Comparison of ENCODE assay signal across 8 cellular contexts in genomic region chr19:51702103-51702753, GRCh38. TPM values are rescaled to one million over a fixed set of nuclear protein-coding genes. Genes with fewer than 3 reads are reported as not detected.
DNase-seq lines count a peak whose midpoint lies in the region; ATAC-seq, FAIRE-seq and TF ChIP-seq lines count a peak whose summit lies in the region.

No MANE protein-coding gene starts in this region.

- H3K27ac ChIP-seq in BLaER1 treated with 17β-estradiol and CSF1 and Interleukin-3, amounts not matched to agents 10 nM and 100 nM = no peak overlapping the region
- H3K27ac ChIP-seq in K562 (ENCODE audit: extremely low read depth, low read depth, low read length) = peak overlapping the region; percentile 83
- no peak overlapping the region for H3K27ac ChIP-seq in iPS DF 6.9 (ENCODE audit: low read length)
- H3K27ac ChIP-seq in skeletal muscle tissue (ENCODE audit: low read depth, low read length) = peak overlapping the region; percentile 88

- peak; percentile 90 for FAIRE-seq in K562 (lab: Jason Lieb, UNC)

- H3K27me3 ChIP-seq in BLaER1 treated with 17β-estradiol and CSF1 and Interleukin-3, amounts not matched to agents 10 nM and 100 nM = peaks cover 0 to 21% (median 13%) of the 10 kb centered on the region in 11 experiments; a peak in 16 of 22 replicates
- H3K27me3 ChIP-seq in K562 (ENCODE audit: control insufficient read depth in 2 of 2, insufficient read depth in 2 of 2, low read length in 2 of 2) (no peaks in the 10 kb centered on the region), iPS DF 6.9 (ENCODE audit: control insufficient read depth, insufficient read depth, low read length) (no peaks in the 10 kb centered on the region), skeletal muscle tissue (ENCODE audit: control insufficient read depth in 3 of 3, insufficient read depth in 3 of 3, low read length in 3 of 3) (peaks cover 0 to 4% (median 2%) of the 10 kb centered on the region in 3 donors)

- no peak overlapping the region for H3K4me3 ChIP-seq in BLaER1 treated with 17β-estradiol and CSF1 and Interleukin-3, amounts not matched to agents 10 nM and 100 nM
- peak overlapping the region; percentile 74 for H3K4me3 ChIP-seq in K562
- H3K4me3 ChIP-seq in iPS DF 6.9 (ENCODE audit: low read length) = peak overlapping the region; percentile 63; the same call in 1 of the 2 replicates
- no peak overlapping the region for H3K4me3 ChIP-seq in skeletal muscle tissue (ENCODE audit: low read length in 3 of 3)

- ATAC-seq in K562 (peak; percentile 83), GM19324 (IDR thresholded peaks at IDR 0.05; ENCODE audit: low FRiP score, unreplicated experiment) (no peak)

- H3K9me3 ChIP-seq in BLaER1 treated with 17β-estradiol and CSF1 and Interleukin-3, amounts not matched to agents 10 nM and 100 nM (replicated peaks in 1 of 11) = no peaks in the 10 kb centered on the region
- H3K9me3 ChIP-seq in K562 (replicated peaks; ENCODE audit: control insufficient read depth, insufficient read depth, low read depth, low read length) (no peaks in the 10 kb centered on the region), iPS DF 6.9 (ENCODE audit: control insufficient read depth, insufficient read depth, low read length) (no peaks in the 10 kb centered on the region), skeletal muscle tissue (ENCODE audit: control insufficient read depth in 3 of 3, low read length in 3 of 3) (peaks cover 0 to 4% (median 2%) of the 10 kb centered on the region in 3 donors)

- H3K9ac ChIP-seq in BLaER1 treated with 17β-estradiol and CSF1 and Interleukin-3, amounts not matched to agents 10 nM and 100 nM = no peak overlapping the region
- peak overlapping the region; percentile 93 to 100; a peak in 3 of 4 replicates for H3K9ac ChIP-seq in K562 (ENCODE audit: insufficient read depth in 1 of 2, low read depth in 2 of 2, low read length in 2 of 2)
- no peak overlapping the region for H3K9ac ChIP-seq in skeletal muscle tissue (ENCODE audit: low read depth in 1 of 3, low read length in 3 of 3)

- H3K4me1 ChIP-seq in BLaER1 treated with 17β-estradiol and CSF1 and Interleukin-3, amounts not matched to agents 10 nM and 100 nM = peaks cover 22 to 56% (median 38%) of the 10 kb centered on the region in 10 experiments
- H3K4me1 ChIP-seq in K562 (replicated peaks in 1 of 2; ENCODE audit: control insufficient read depth in 2 of 2, insufficient read depth in 2 of 2, low read length in 2 of 2) = peaks cover 34 to 40% of the 10 kb centered on the region in 2 experiments
- peaks cover 2% of the 10 kb centered on the region; the same call in 1 of the 2 replicates for H3K4me1 ChIP-seq in iPS DF 6.9 (ENCODE audit: control insufficient read depth, insufficient read depth, low read length)
- H3K4me1 ChIP-seq in skeletal muscle tissue (ENCODE audit: control insufficient read depth in 3 of 3, insufficient read depth in 3 of 3, low read length in 3 of 3) = peaks cover 0 to 15% (median 11%) of the 10 kb centered on the region in 3 donors

- H3K4me2 ChIP-seq in BLaER1 treated with 17β-estradiol and CSF1 and Interleukin-3, amounts not matched to agents 10 nM and 100 nM = peak overlapping the region; percentile 84 to 96 (median 92); a peak in 21 of 22 replicates
- H3K4me2 ChIP-seq in K562 (ENCODE audit: insufficient read depth, low read length) = peak overlapping the region; percentile 87

- TF ChIP-seq EP300 in K562 (IDR thresholded peaks at IDR 0.05; ENCODE audit: low read length) = no peak

- POLR2A ChIA-PET in K562 (lab: Yijun Ruan, JAX) = interaction anchor here (0.6 to 1.0 kb wide), 4 partner anchors 9 to 767 kb away, joined by 3 to 4 read pairs (median 4); no protein-coding TSS in a partner anchor

- no peaks in the 10 kb centered on the region for H3K9me1 ChIP-seq in K562 (ENCODE audit: control insufficient read depth, insufficient read depth, low read length)

- peak; percentile 56 for DNase-seq in RPMI7951 (ENCODE audit: low read depth)
- peak; percentile 77 to 93 (median 86) for DNase-seq in K562 (ENCODE audit: extremely low read depth in 1 of 4, low spot score in 3 of 4)
- peak; percentile 47 for DNase-seq in iPS DF 6.9 (ENCODE audit: low read depth, low spot score)
- DNase-seq in GOT3 (lab: John Stamatoyannopoulos, UW) = no peak
- no peak for DNase-seq in NCI-H2107 treated with DMSO at 0.1 percent for 48 hours (lab: John Stamatoyannopoulos, UW; ENCODE audit: unreplicated experiment)

- no peak for TF ChIP-seq RAD21 in K562 (CRISPR knock-in tag; conservative IDR thresholded peaks at IDR 0.05 in 1 of 2, IDR thresholded peaks at IDR 0.05 in 1 of 2)

- peaks cover 22% of the 10 kb centered on the region for H3K79me2 ChIP-seq in K562 (ENCODE audit: control insufficient read depth, insufficient read depth, low read length)

- H2AFZ ChIP-seq in K562 (ENCODE audit: low read depth, low read length) = peak overlapping the region; percentile 83

- no peak for TF ChIP-seq CTCF in K562 (IDR thresholded peaks at IDR 0.05 in 2 of 3, conservative IDR thresholded peaks at IDR 0.05 in 1 of 3; ENCODE audit: insufficient read depth in 2 of 3, low read depth in 1 of 3, low read length in 3 of 3)

- CTCF ChIA-PET in K562 (lab: Yijun Ruan, JAX; ENCODE audit: low intra/inter-chr PET ratio) = no interaction called here

- no TSS peak for BruUV-seq in K562 (replicated peaks; lab: Mats Ljungman, UMichigan)

- peaks cover 54 to 74% (median 73%) of the 10 kb centered on the region in 11 experiments for H3K36me3 ChIP-seq in BLaER1 treated with 17β-estradiol and CSF1 and Interleukin-3, amounts not matched to agents 10 nM and 100 nM
- H3K36me3 ChIP-seq in K562 (ENCODE audit: control insufficient read depth, insufficient read depth, low read length) = peaks cover 53% of the 10 kb centered on the region
- no peaks in the 10 kb centered on the region for H3K36me3 ChIP-seq in iPS DF 6.9 (ENCODE audit: control insufficient read depth, insufficient read depth, low read length)
- H3K36me3 ChIP-seq in skeletal muscle tissue (ENCODE audit: control insufficient read depth in 3 of 3, insufficient read depth in 3 of 3, low read length in 3 of 3) = peaks cover 6 to 11% (median 8%) of the 10 kb centered on the region in 3 donors

- in situ Hi-C loops in K562 (cut with MboI) = no loop called here

- peak; percentile 59 for TF ChIP-seq POLR2A in K562 (conservative IDR thresholded peaks at IDR 0.05)

- 7% methylated on average over 27 of the region's 27 CpGs for WGBS in K562 (ENCODE audit: insufficient coverage, low coverage, missing lambda C conversion rate)
- no CpG with 5 or more reads among the region's 27 CpGs for WGBS in iPS DF 6.9 (ENCODE audit: insufficient coverage, insufficient read length)

- intact Hi-C loops in K562 (cut with micrococcal nuclease) = loop anchor here (5.0 kb wide), 2 partner anchors 75 to 95 kb away; partner anchors contain the start of gene FPR3

- peaks cover 7 to 62% (median 34%) of the 10 kb centered on the region in 11 experiments; a peak in 17 of 22 replicates for H4K20me1 ChIP-seq in BLaER1 treated with 17β-estradiol and CSF1 and Interleukin-3, amounts not matched to agents 10 nM and 100 nM
- H4K20me1 ChIP-seq in K562 (replicated peaks; ENCODE audit: control insufficient read depth, insufficient read depth, low read length) = no peaks in the 10 kb centered on the region

RNA-seq across cellular contexts. Expression of gene SPACA6, which starts 9.1 kb away (rescaled TPM):
- total RNA-seq in RPMI7951 (2014; rRNA removed; shearing (Covaris generic)) = 13.6 and 15.4 TPM in 2 replicates
- total RNA-seq in K562 (2011; cell fraction: chromatin; rRNA removed; ENCODE audit: low replicate concordance) = 25.4 and 53.9 TPM in 2 replicates
- total RNA-seq in K562 (2011; cell fraction: nucleolus; rRNA removed) = 33.2 and 42.4 TPM in 2 replicates
- 38.6 and 44.8 TPM in 2 replicates for total RNA-seq in K562 (2011; cell fraction: nucleoplasm; rRNA removed)
- total RNA-seq in K562 (2014; rRNA removed) = 11.4 and 15.6 TPM in 2 replicates
- total RNA-seq in K562 (2014; rRNA removed; fragmentation: Illumina TruSeq; extraction: Trizol) = 3.0 and 3.4 TPM in 2 replicates
- total RNA-seq in K562 (2015; rRNA removed; fragmentation: Illumina TruSeq; extraction: Trizol) = 5.8 TPM in 2 replicates
- total RNA-seq in K562 (2021) = 14.2 and 16.2 TPM in 2 replicates
- polyA plus RNA-seq in K562 (2011; rRNA removed) = 7.3 and 10.9 TPM in 2 replicates
- polyA plus RNA-seq in K562 (2011; cell fraction: cytosol; rRNA removed) = 5.7 and 10.0 TPM in 2 replicates
- 60.9 and 80.4 TPM in 2 replicates for polyA plus RNA-seq in K562 (2011; cell fraction: nucleus; rRNA removed)
- polyA plus RNA-seq in K562 (2012) = 17.3 and 20.1 TPM in 2 replicates
- 5.9 and 6.2 TPM in 2 replicates for polyA plus RNA-seq in K562 (2014; fragmentation: Illumina TruSeq; extraction: Trizol)
- 1 to 10 TPM; 1.3 to 1.4 TPM for polyA plus RNA-seq in K562 (2014; fragmentation: Nextera tagmentation; extraction: Ambion mirVana)
- 17.3 and 27.0 TPM in 2 replicates for polyA plus RNA-seq in K562 (2014; rRNA removed)
- polyA minus RNA-seq in K562 (2011; rRNA and poly(A)+ RNA removed) = 3.5 and 4.2 TPM in 2 replicates
- polyA minus RNA-seq in K562 (2011; cell fraction: cytosol; rRNA and poly(A)+ RNA removed) = 1.4 and 5.6 TPM in 2 replicates
- 13.5 and 14.4 TPM in 2 replicates for polyA minus RNA-seq in K562 (2011; cell fraction: nucleus; rRNA and poly(A)+ RNA removed)
- total RNA-seq in skeletal muscle tissue = 4.7 TPM

RNA-seq across cellular contexts. Expression of gene HAS1, which starts 21.6 kb away (rescaled TPM):
- 0.12 and 1.4 TPM in 2 replicates for total RNA-seq in RPMI7951 (2014; rRNA removed; shearing (Covaris generic))
- total RNA-seq in K562 (2011; cell fraction: chromatin; rRNA removed; ENCODE audit: low replicate concordance) = 0.65 and 0.79 TPM in 2 replicates
- total RNA-seq in K562 (2011; cell fraction: nucleolus; rRNA removed) = 0.53 and 1.3 TPM in 2 replicates
- total RNA-seq in K562 (2011; cell fraction: nucleoplasm; rRNA removed) = 0.51 TPM in 1 of 2 replicates, not detected in the other
- total RNA-seq in K562 (2014; rRNA removed) = not detected in 2 replicates
- total RNA-seq in K562 (2014; rRNA removed; fragmentation: Illumina TruSeq; extraction: Trizol) = not detected in 2 replicates
- total RNA-seq in K562 (2015; rRNA removed; fragmentation: Illumina TruSeq; extraction: Trizol) = 0.08 TPM in 1 of 2 replicates, not detected in the other
- 0.09 and 0.18 TPM in 2 replicates for total RNA-seq in K562 (2021)
- 0.22 and 0.27 TPM in 2 replicates for polyA plus RNA-seq in K562 (2011; rRNA removed)
- 0.28 and 1.00 TPM in 2 replicates for polyA plus RNA-seq in K562 (2011; cell fraction: cytosol; rRNA removed)
- 0.13 and 0.61 TPM in 2 replicates for polyA plus RNA-seq in K562 (2011; cell fraction: nucleus; rRNA removed)
- 0.18 and 0.22 TPM in 2 replicates for polyA plus RNA-seq in K562 (2012)
- polyA plus RNA-seq in K562 (2014; fragmentation: Illumina TruSeq; extraction: Trizol) = not detected in 2 replicates
- not detected for polyA plus RNA-seq in K562 (2014; fragmentation: Nextera tagmentation; extraction: Ambion mirVana)
- 0.05 TPM in 1 of 2 replicates, not detected in the other for polyA plus RNA-seq in K562 (2014; rRNA removed)
- 0.28 TPM in 1 of 2 replicates, not detected in the other for polyA minus RNA-seq in K562 (2011; rRNA and poly(A)+ RNA removed)
- polyA minus RNA-seq in K562 (2011; cell fraction: cytosol; rRNA and poly(A)+ RNA removed) = not detected in 2 replicates
- polyA minus RNA-seq in K562 (2011; cell fraction: nucleus; rRNA and poly(A)+ RNA removed) = not detected in 2 replicates
- total RNA-seq in skeletal muscle tissue = under 0.01 TPM

RNA-seq across cellular contexts. Expression of gene FPR1, which starts 49.5 kb away (rescaled TPM):
- 9.4 and 13.2 TPM in 2 replicates for total RNA-seq in RPMI7951 (2014; rRNA removed; shearing (Covaris generic))
- total RNA-seq in K562 (2011; cell fraction: chromatin; rRNA removed; ENCODE audit: low replicate concordance) = not detected in 2 replicates
- not detected in 2 replicates for total RNA-seq in K562 (2011; cell fraction: nucleolus; rRNA removed)
- total RNA-seq in K562 (2011; cell fraction: nucleoplasm; rRNA removed) = not detected in 2 replicates
- total RNA-seq in K562 (2014; rRNA removed) (not detected in 2 replicates), K562 (2014; rRNA removed; fragmentation: Illumina TruSeq; extraction: Trizol) (not detected in 2 replicates), K562 (2015; rRNA removed; fragmentation: Illumina TruSeq; extraction: Trizol) (0.25 TPM in 1 of 2 replicates, not detected in the other), K562 (2021) (0.18 TPM in 1 of 2 replicates, not detected in the other), skeletal muscle tissue (7.8 TPM)
- polyA plus RNA-seq in K562 (2011; rRNA removed) (0.04 TPM in 1 of 2 replicates, not detected in the other), K562 (2014; fragmentation: Illumina TruSeq; extraction: Trizol) (0.06 and 0.12 TPM in 2 replicates), K562 (2014; fragmentation: Nextera tagmentation; extraction: Ambion mirVana) (under 1 TPM; 0.10 to 0.14 TPM), K562 (2014; rRNA removed) (1.7 TPM in 1 of 2 replicates, not detected in the other)
- 0.07 and 0.12 TPM in 2 replicates for polyA plus RNA-seq in K562 (2011; cell fraction: cytosol; rRNA removed)
- not detected in 2 replicates for polyA plus RNA-seq in K562 (2011; cell fraction: nucleus; rRNA removed)
- 0.07 and 0.19 TPM in 2 replicates for polyA plus RNA-seq in K562 (2012)
- polyA minus RNA-seq in K562 (2011; rRNA and poly(A)+ RNA removed) = 0.14 and 0.15 TPM in 2 replicates
- not detected in 2 replicates for polyA minus RNA-seq in K562 (2011; cell fraction: cytosol; rRNA and poly(A)+ RNA removed)
- polyA minus RNA-seq in K562 (2011; cell fraction: nucleus; rRNA and poly(A)+ RNA removed) = not detected in 2 replicates

RNA-seq across cellular contexts. Expression of gene SIGLEC14, which starts 55.6 kb away (rescaled TPM):
- total RNA-seq in RPMI7951 (2014; rRNA removed; shearing (Covaris generic)) = not detected in 2 replicates
- total RNA-seq in K562 (2011; cell fraction: chromatin; rRNA removed; ENCODE audit: low replicate concordance) = not detected in 2 replicates
- not detected in 2 replicates for total RNA-seq in K562 (2011; cell fraction: nucleolus; rRNA removed)
- not detected in 2 replicates for total RNA-seq in K562 (2011; cell fraction: nucleoplasm; rRNA removed)
- total RNA-seq in K562 (2014; rRNA removed) (not detected in 2 replicates), K562 (2014; rRNA removed; fragmentation: Illumina TruSeq; extraction: Trizol) (not detected in 2 replicates), K562 (2015; rRNA removed; fragmentation: Illumina TruSeq; extraction: Trizol) (0.19 TPM in 1 of 2 replicates, not detected in the other), K562 (2021) (not detected in 2 replicates), skeletal muscle tissue (not detected)
- polyA plus RNA-seq in K562 (2011; rRNA removed) (not detected in 2 replicates), K562 (2014; fragmentation: Illumina TruSeq; extraction: Trizol) (not detected in 2 replicates), K562 (2014; fragmentation: Nextera tagmentation; extraction: Ambion mirVana) (not detected), K562 (2014; rRNA removed) (not detected in 2 replicates)
- polyA plus RNA-seq in K562 (2011; cell fraction: cytosol; rRNA removed) = 0.07 TPM in 1 of 2 replicates, not detected in the other
- polyA plus RNA-seq in K562 (2011; cell fraction: nucleus; rRNA removed) = not detected in 2 replicates
- polyA plus RNA-seq in K562 (2012) = 0.22 and 1.0 TPM in 2 replicates
- not detected in 2 replicates for polyA minus RNA-seq in K562 (2011; rRNA and poly(A)+ RNA removed)
- not detected in 2 replicates for polyA minus RNA-seq in K562 (2011; cell fraction: cytosol; rRNA and poly(A)+ RNA removed)
- not detected in 2 replicates for polyA minus RNA-seq in K562 (2011; cell fraction: nucleus; rRNA and poly(A)+ RNA removed)

RNA-seq across cellular contexts. Expression of gene FPR2, which starts 58.8 kb away (rescaled TPM):
- total RNA-seq in RPMI7951 (2014; rRNA removed; shearing (Covaris generic)) = 8.1 and 8.4 TPM in 2 replicates
- not detected in 2 replicates for total RNA-seq in K562 (2011; cell fraction: chromatin; rRNA removed; ENCODE audit: low replicate concordance)
- total RNA-seq in K562 (2011; cell fraction: nucleolus; rRNA removed) = not detected in 2 replicates
- not detected in 2 replicates for total RNA-seq in K562 (2011; cell fraction: nucleoplasm; rRNA removed)
- total RNA-seq in K562 (2014; rRNA removed) = not detected in 2 replicates
- total RNA-seq in K562 (2014; rRNA removed; fragmentation: Illumina TruSeq; extraction: Trizol) = not detected in 2 replicates
- total RNA-seq in K562 (2015; rRNA removed; fragmentation: Illumina TruSeq; extraction: Trizol) = not detected in 2 replicates
- total RNA-seq in K562 (2021) = not detected in 2 replicates
- not detected in 2 replicates for polyA plus RNA-seq in K562 (2011; rRNA removed)
- polyA plus RNA-seq in K562 (2011; cell fraction: cytosol; rRNA removed) = 0.07 TPM in 1 of 2 replicates, not detected in the other
- not detected in 2 replicates for polyA plus RNA-seq in K562 (2011; cell fraction: nucleus; rRNA removed)
- polyA plus RNA-seq in K562 (2012) = 0.04 and 0.12 TPM in 2 replicates
- polyA plus RNA-seq in K562 (2014; fragmentation: Illumina TruSeq; extraction: Trizol) = not detected in 2 replicates
- under 1 TPM; 0.03 to 0.07 TPM for polyA plus RNA-seq in K562 (2014; fragmentation: Nextera tagmentation; extraction: Ambion mirVana)
- 0.15 and 0.19 TPM in 2 replicates for polyA plus RNA-seq in K562 (2014; rRNA removed)
- not detected in 2 replicates for polyA minus RNA-seq in K562 (2011; rRNA and poly(A)+ RNA removed)
- not detected in 2 replicates for polyA minus RNA-seq in K562 (2011; cell fraction: cytosol; rRNA and poly(A)+ RNA removed)
- polyA minus RNA-seq in K562 (2011; cell fraction: nucleus; rRNA and poly(A)+ RNA removed) = not detected in 2 replicates
- 4.2 TPM for total RNA-seq in skeletal muscle tissue

Comparison
In these comparisons a context has a peak if more than half of its experiments do, and no peak if none do; other contexts are left out.
1. H3K27ac ChIP-seq: peak in K562 (single experiment) and skeletal muscle tissue (single experiment); none in BLaER1 treated with 17β-estradiol and CSF1 and Interleukin-3, amounts not matched to agents 10 nM and 100 nM (0 of 11) and iPS DF 6.9 (single experiment).
2. H3K4me3 ChIP-seq: peak in K562 (single experiment) and iPS DF 6.9 (single experiment); none in BLaER1 treated with 17β-estradiol and CSF1 and Interleukin-3, amounts not matched to agents 10 nM and 100 nM (0 of 10) and skeletal muscle tissue (0 of 3).
3. H3K9ac ChIP-seq: peak in K562 (2 of 2); none in BLaER1 treated with 17β-estradiol and CSF1 and Interleukin-3, amounts not matched to agents 10 nM and 100 nM (0 of 11) and skeletal muscle tissue (0 of 3).
4. DNase-seq: peak in RPMI7951 (single experiment), K562 (4 of 4) and iPS DF 6.9 (single experiment); none in GOT3 (single experiment) and NCI-H2107 treated with DMSO at 0.1 percent for 48 hours (single experiment).